ENCODE assay signal across 2 cellular contexts in the genomic region with DNA sequence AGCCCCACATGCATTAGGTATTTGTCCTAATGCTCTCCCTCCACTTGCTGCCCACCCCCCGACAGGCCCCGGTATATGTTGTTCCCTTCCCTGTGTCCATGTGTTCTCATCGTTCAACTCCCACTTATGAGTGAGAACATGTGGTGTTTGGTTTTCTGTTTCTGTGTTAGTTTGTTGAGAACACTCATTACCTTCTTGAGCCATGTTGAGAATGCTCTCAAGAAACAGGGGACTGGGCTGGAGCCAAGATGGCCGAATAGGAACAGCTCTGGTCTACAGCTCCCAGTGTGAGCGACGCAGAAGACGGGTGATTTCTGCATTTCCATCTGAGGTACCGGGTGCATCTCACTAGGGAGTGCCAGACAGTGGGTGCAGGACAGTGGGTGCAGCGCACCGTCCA. TPM values are rescaled to one million over a fixed set of nuclear protein-coding genes. Genes with fewer than 3 reads are reported as not detected.
"Had no signal": no experiment of that assay in that cellular context is flagged by ENCODE, and none has a peak within 500 bp of the region (broad histone marks: within the 10 kb centered on the region; RNA-seq: fewer than 3 reads in every experiment).

No MANE protein-coding gene starts in this region.

RNA-seq across cellular contexts. Expression of gene OR13H1, which starts 8.6 kb away (rescaled TPM):
- total RNA-seq: G401, GM12878 had no signal
- polyA plus RNA-seq: GM12878 had no signal
